In genomic region chr18:7840445-7840844, GRCh38 we compare ENCODE assay signal across 20 cellular contexts.
DNase-seq lines count a peak whose midpoint lies in the region; ATAC-seq and TF ChIP-seq lines count a peak whose summit lies in the region.
"Had no signal": no experiment of that assay in that cellular context is flagged by ENCODE, and none has a peak within 500 bp of the region (broad histone marks: within the 10 kb centered on the region; RNA-seq: fewer than 3 reads in every experiment).

No MANE protein-coding gene starts in this region.

- no peak for TF ChIP-seq CTCF in LNCaP clone FGC (IDR thresholded peaks at IDR 0.05; ENCODE audit: control insufficient read depth, extremely low read depth, insufficient read depth)
- TF ChIP-seq CTCF in osteoblast (IDR thresholded peaks at IDR 0.05; ENCODE audit: extremely low read depth, low read depth, low read length): no peak
- TF ChIP-seq CTCF in GM23338 (conservative IDR thresholded peaks at IDR 0.05; ENCODE audit: low read depth in 2 of 2): no peak

- no peak for ATAC-seq in GM23338

- peaks cover 3% of the 10 kb centered on the region for H3K9me2 ChIP-seq in GM23338 (ENCODE audit: insufficient read depth)

- H3K4me2 ChIP-seq in BLaER1: peak overlapping the region; percentile 11; the same call in 1 of the 2 replicates
- no peak overlapping the region for H3K4me2 ChIP-seq in osteoblast (ENCODE audit: insufficient read depth, low read length)
- no peak overlapping the region for H3K4me2 ChIP-seq in GM23338

- H3K4me3 ChIP-seq in BLaER1 (no peak overlapping the region), LNCaP clone FGC (ENCODE audit: low read depth, low read length) (no peak overlapping the region), osteoblast (ENCODE audit: insufficient read depth, low read length) (no peak overlapping the region), GM23338 (no peak overlapping the region)
- no peak overlapping the region for H3K4me3 ChIP-seq in CD8-positive, alpha-beta memory T cell (ENCODE audit: low read length)
- H3K4me3 ChIP-seq: SK-N-MC had no signal

- no peaks in the 10 kb centered on the region for H4K20me1 ChIP-seq in BLaER1
- H4K20me1 ChIP-seq in osteoblast (ENCODE audit: insufficient read depth, low read length): no peaks in the 10 kb centered on the region
- H4K20me1 ChIP-seq in GM23338 (replicated peaks; ENCODE audit: insufficient read depth): no peaks in the 10 kb centered on the region

- H3K36me3 ChIP-seq in BLaER1 (no peaks in the 10 kb centered on the region), osteoblast (ENCODE audit: insufficient read depth, low read length) (no peaks in the 10 kb centered on the region), GM23338 (ENCODE audit: insufficient read depth) (peaks cover 8% of the 10 kb centered on the region)
- no peaks in the 10 kb centered on the region for H3K36me3 ChIP-seq in CD8-positive, alpha-beta memory T cell (ENCODE audit: insufficient read depth, low read length)

- peaks cover 30% of the 10 kb centered on the region for H3K9me3 Mint-ChIP-seq in GM23338
- H3K9me3 Mint-ChIP-seq in CD8-positive, alpha-beta memory T cell: peaks cover 2 to 31% (median 13%) of the 10 kb centered on the region in 5 donors

- CTCF ChIA-PET in CD8-positive, alpha-beta memory T cell (lab: Charles Lee): no interaction called here

- H3K27ac ChIP-seq in BLaER1: no peak overlapping the region
- no peak overlapping the region for H3K27ac ChIP-seq in osteoblast (ENCODE audit: low read depth, low read length)
- H3K27ac ChIP-seq in GM23338 (ENCODE audit: low read depth): no peak overlapping the region
- H3K27ac ChIP-seq in CD8-positive, alpha-beta memory T cell (ENCODE audit: low read depth, low read length): no peak overlapping the region
- H3K27ac ChIP-seq: HL-60, SK-N-MC had no signal

- H3K36me3 Mint-ChIP-seq in GM23338 (ENCODE audit: low read depth): peaks cover 23% of the 10 kb centered on the region; the same call in 2 of the 3 replicates
- peaks cover 0 to 7% (median 0%) of the 10 kb centered on the region in 3 donors for H3K36me3 Mint-ChIP-seq in CD8-positive, alpha-beta memory T cell
- H3K36me3 Mint-ChIP-seq: CD4-positive, CD25-positive, alpha-beta regulatory T cell had no signal

- peaks cover 2% of the 10 kb centered on the region for H3K27me3 Mint-ChIP-seq in GM23338 (ENCODE audit: insufficient read depth, low read depth, poor library complexity)
- H3K27me3 Mint-ChIP-seq in CD8-positive, alpha-beta memory T cell: peaks cover 0 to 1% of the 10 kb centered on the region in 2 donors
- H3K27me3 Mint-ChIP-seq: B cell; CD4-positive, CD25-positive, alpha-beta regulatory T cell had no signal

- DNase-seq in LNCaP clone FGC (ENCODE audit: low read depth) (peak; percentile 11), dermis microvascular lymphatic vessel endothelial cell (ENCODE audit: low read depth in 2 of 2) (peak; percentile 54 to 75), osteoblast (ENCODE audit: insufficient read length, low spot score, missing footprints) (no peak), pons (ENCODE audit: low spot score) (no peak), GM23338 (ENCODE audit: low spot score) (no peak), NCI-H2171 (lab: John Stamatoyannopoulos, UW) (no peak)
- DNase-seq in CD8-positive, alpha-beta memory T cell: no peak
- DNase-seq: Caco-2; CD4-positive, CD25-positive, alpha-beta regulatory T cell; GF-D8; Karpas-422; NCI-H1105; NCI-H2081; NCI-H748 treated with DMSO at 0.1 percent for 48 hours; OCI-M1; SHP77 had no signal

- H2AFZ ChIP-seq in osteoblast (ENCODE audit: low read length): peak overlapping the region; percentile 20
- no peak overlapping the region for H2AFZ ChIP-seq in GM23338

- POLR2A ChIA-PET in CD8-positive, alpha-beta memory T cell (lab: Charles Lee): no interaction called here

- H3K9ac ChIP-seq in BLaER1: no peak overlapping the region

- H3K27me3 ChIP-seq in BLaER1 (no peaks in the 10 kb centered on the region), osteoblast (ENCODE audit: insufficient read depth, low read length) (no peaks in the 10 kb centered on the region), GM23338 (ENCODE audit: insufficient read depth) (no peaks in the 10 kb centered on the region)
- no peaks in the 10 kb centered on the region for H3K27me3 ChIP-seq in CD8-positive, alpha-beta memory T cell (ENCODE audit: insufficient read depth, low read length, poor library complexity, severe bottlenecking)

- no peak overlapping the region for H3K27ac Mint-ChIP-seq in GM23338
- peak overlapping the region in 1 of 8 donors; percentile 51 for H3K27ac Mint-ChIP-seq in CD8-positive, alpha-beta memory T cell
- H3K27ac Mint-ChIP-seq: B cell had no signal

- no peak overlapping the region for H3K4me3 Mint-ChIP-seq in GM23338
- H3K4me3 Mint-ChIP-seq in CD8-positive, alpha-beta memory T cell: no peak overlapping the region
- H3K4me3 Mint-ChIP-seq: B cell; CD4-positive, CD25-positive, alpha-beta regulatory T cell had no signal

- no peaks in the 10 kb centered on the region for H3F3A ChIP-seq in GM23338 (replicated peaks; ENCODE audit: low read depth)

- H3K4me1 Mint-ChIP-seq in GM23338: no peaks in the 10 kb centered on the region; the same call in 2 of the 3 replicates
- no peaks in the 10 kb centered on the region for H3K4me1 Mint-ChIP-seq in CD8-positive, alpha-beta memory T cell
- H3K4me1 Mint-ChIP-seq: B cell; CD4-positive, CD25-positive, alpha-beta regulatory T cell had no signal

- H3K9me3 ChIP-seq in BLaER1 (peaks cover 22% of the 10 kb centered on the region), osteoblast (ENCODE audit: low read depth, low read length) (peaks cover 3% of the 10 kb centered on the region)
- peaks cover 7% of the 10 kb centered on the region for H3K9me3 ChIP-seq in CD8-positive, alpha-beta memory T cell (ENCODE audit: low read length)

- H3K4me1 ChIP-seq in BLaER1 (peaks cover 10% of the 10 kb centered on the region), osteoblast (ENCODE audit: insufficient read depth, low read length) (no peaks in the 10 kb centered on the region), GM23338 (ENCODE audit: insufficient read depth) (no peaks in the 10 kb centered on the region)
- no peaks in the 10 kb centered on the region for H3K4me1 ChIP-seq in CD8-positive, alpha-beta memory T cell (ENCODE audit: insufficient read depth, low read length)
- H3K4me1 ChIP-seq: Caco-2 had no signal

- H3K79me2 ChIP-seq in osteoblast (ENCODE audit: insufficient read depth, low read length) (no peaks in the 10 kb centered on the region), GM23338 (replicated peaks; ENCODE audit: insufficient read depth) (no peaks in the 10 kb centered on the region)

TF ChIP-seq in GM23338, 12 proteins besides CTCF, POLR2A, EP300 and RAD21:
- TF ChIP-seq ZNF331 (CRISPR knock-in tag; IDR thresholded peaks at IDR 0.05; ENCODE audit: low read depth) (no peak), POLR2AphosphoS5 (IDR thresholded peaks at IDR 0.05; ENCODE audit: low read depth) (no peak), ZNF114 (CRISPR knock-in tag; IDR thresholded peaks at IDR 0.05) (no peak)

Comparison
In these comparisons a context has a peak if more than half of its experiments do, and no peak if none do; other contexts are left out.
1. DNase-seq: peak in LNCaP clone FGC (single experiment) and dermis microvascular lymphatic vessel endothelial cell (2 of 2); none in osteoblast (single experiment), pons (single experiment), GM23338 (single experiment), CD8-positive, alpha-beta memory T cell (0 of 5) and NCI-H2171 (single experiment).